ENCODE assay signal across 25 cellular contexts in genomic region chr21:38544681-38545080, GRCh38. TPM values are rescaled to one million over a fixed set of nuclear protein-coding genes. Genes with fewer than 3 reads are reported as not detected.
A peak's percentile ranks its signal among the peaks of the same experiment; 100 is the strongest.
DNase-seq lines count a peak whose midpoint lies in the region; ATAC-seq, FAIRE-seq and TF ChIP-seq lines count a peak whose summit lies in the region.
"Had no signal": no experiment of that assay in that cellular context is flagged by ENCODE, and none has a peak within 500 bp of the region (broad histone marks: within the 10 kb centered on the region; RNA-seq: fewer than 3 reads in every experiment).

No MANE protein-coding gene starts in this region.

- H3K36me3 ChIP-seq in bronchial epithelial cell (ENCODE audit: control insufficient read depth, insufficient read depth, low read length) = no peaks in the 10 kb centered on the region
- H3K36me3 ChIP-seq: ovary, SJSA1, upper lobe of left lung, WERI-Rb-1 had no signal

- H3K27me3 ChIP-seq in bronchial epithelial cell (ENCODE audit: control insufficient read depth, insufficient read depth, low read length) = no peaks in the 10 kb centered on the region
- H3K27me3 ChIP-seq: ovary, SJSA1, upper lobe of left lung had no signal

- FAIRE-seq in bronchial epithelial cell (lab: Jason Lieb, UNC) = no peak
- FAIRE-seq: colon, D721Med, G401.6, GM18507 had no signal

- DNase-seq in Daoy (ENCODE audit: low read depth) (peak; percentile 66), M059J (ENCODE audit: low read depth) (peak; percentile 76), bronchial epithelial cell (ENCODE audit: low read depth) (peak; percentile 64), omental fat pad (ENCODE audit: low spot score) (no peak), left lobe of liver (ENCODE audit: low spot score) (no peak), NCI-H1105 (lab: John Stamatoyannopoulos, UW) (no peak), germinal center (ENCODE audit: low spot score) (no peak)
- DNase-seq: ACHN; activated CD4-positive, alpha-beta T cell treated with anti-CD3 and anti-CD28 coated beads, Interleukin-2, amount 10 ng/mL, durations not matched to agents 7 days and 5 days; H9; head of caudate nucleus; natural killer cell; NCI-H1092 treated with DMSO at 0.1 percent for 48 hours; NCI-H2029 treated with DMSO at 0.1 percent for 48 hours; NCI-H82; ovary; T-helper 17 cell; upper lobe of left lung; WERI-Rb-1 had no signal

- no peak overlapping the region for H3K4me3 ChIP-seq in bronchial epithelial cell (ENCODE audit: low read depth, low read length)
- H3K4me3 ChIP-seq: ovary, SJSA1, upper lobe of left lung had no signal

- ATAC-seq in omental fat pad (ENCODE audit: low FRiP score) (peak; percentile 64), left lobe of liver (no peak), HG03039 (IDR thresholded peaks at IDR 0.05; ENCODE audit: unreplicated experiment) (no peak)
- ATAC-seq: natural killer cell, T-helper 17 cell had no signal

- TF ChIP-seq CTCF in bronchial epithelial cell (IDR thresholded peaks at IDR 0.05; ENCODE audit: insufficient read depth, low read length, severe bottlenecking) (no peak), omental fat pad (IDR thresholded peaks at IDR 0.05) (no peak)

RNA-seq across cellular contexts. Expression of gene ERG, which starts 46.4 kb away (rescaled TPM):
- total RNA-seq in Daoy (2014; rRNA removed; shearing (Covaris generic)) = 1.8 and 2.3 TPM in 2 replicates
- total RNA-seq in M059J (2014; rRNA removed; shearing (Covaris generic)) = 0.10 TPM in 1 of 2 replicates, not detected in the other
- total RNA-seq in bronchial epithelial cell (under 0.01 TPM in 1 of 2 replicates, not detected in the other), omental fat pad (10 to 100 TPM; 10.7 to 63.7 (median 41.0) TPM), left lobe of liver (4.0 TPM)
- total RNA-seq: activated CD4-positive, alpha-beta T cell treated with anti-CD3 and anti-CD28 coated beads, Interleukin-2, amount 10 ng/mL, durations not matched to agents 7 days and 5 days; T-helper 17 cell had no signal

Comparison
In these comparisons a context has a peak if more than half of its experiments do, and no peak if none do; other contexts are left out.
1. DNase-seq: peak in Daoy (single experiment), M059J (single experiment) and bronchial epithelial cell (single experiment); none in omental fat pad (single experiment), left lobe of liver (single experiment), NCI-H1105 (single experiment) and germinal center (single experiment).